ENCODE assay signal across 8 cellular contexts in the genomic region with DNA sequence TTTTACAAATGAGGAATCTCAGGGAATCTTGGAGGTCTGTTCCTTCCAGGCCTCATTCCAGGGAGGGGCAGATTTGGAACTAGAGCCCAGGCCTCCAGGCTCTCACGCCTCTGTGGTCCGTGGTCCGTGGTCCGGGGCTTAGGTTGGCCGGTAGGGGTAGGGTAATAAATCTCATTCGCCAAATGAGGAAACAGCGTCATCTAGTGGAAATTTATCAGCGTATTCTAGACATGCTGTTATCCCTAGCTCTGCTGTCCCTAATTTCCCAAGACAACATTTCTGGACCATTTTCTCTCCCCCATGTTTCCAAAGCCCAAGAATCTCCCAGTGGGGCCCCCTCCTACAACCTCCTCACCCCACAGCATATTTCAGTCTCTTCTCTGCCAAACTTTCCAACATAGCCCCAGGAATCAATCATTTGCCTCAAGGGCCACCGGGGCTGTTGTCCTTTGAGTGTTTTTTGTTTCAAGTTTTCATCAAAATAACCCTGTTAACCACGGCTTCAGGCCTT.
DNase-seq lines count a peak whose midpoint lies in the region; ATAC-seq and TF ChIP-seq lines count a peak whose summit lies in the region.

No MANE protein-coding gene starts in this region.

- H3K4me3 ChIP-seq in parathyroid adenoma (ENCODE audit: low read depth, low read length): peak overlapping the region; percentile 11

- H3K9me3 Mint-ChIP-seq in activated naive CD8-positive, alpha-beta T cell treated with anti-CD3 and anti-CD28 coated beads for 36 hours: peaks cover 1% of the 10 kb centered on the region

- no peaks in the 10 kb centered on the region for H3K36me3 Mint-ChIP-seq in activated naive CD8-positive, alpha-beta T cell treated with anti-CD3 and anti-CD28 coated beads for 36 hours

- H3K4me2 ChIP-seq in parathyroid adenoma (ENCODE audit: low read length): peak overlapping the region; percentile 27

- no peaks in the 10 kb centered on the region for H3K27me3 Mint-ChIP-seq in activated naive CD8-positive, alpha-beta T cell treated with anti-CD3 and anti-CD28 coated beads for 36 hours

- no peaks in the 10 kb centered on the region for H3K9me3 ChIP-seq in parathyroid adenoma (ENCODE audit: control insufficient read depth, low read length)

- no peak overlapping the region for H3K27ac Mint-ChIP-seq in activated naive CD8-positive, alpha-beta T cell treated with anti-CD3 and anti-CD28 coated beads for 36 hours

- H3K4me1 ChIP-seq in parathyroid adenoma: peaks cover 43% of the 10 kb centered on the region

- no peaks in the 10 kb centered on the region for H3K79me2 ChIP-seq in parathyroid adenoma

- no peak for TF ChIP-seq POLR2A in GM18505 (IDR thresholded peaks at IDR 0.05; ENCODE audit: borderline replicate concordance, extremely low read depth, insufficient read depth, insufficient read length)

- no peak overlapping the region for H3K4me3 Mint-ChIP-seq in activated naive CD8-positive, alpha-beta T cell treated with anti-CD3 and anti-CD28 coated beads for 36 hours

- peak; percentile 93 for TF ChIP-seq CTCF in parathyroid adenoma (IDR thresholded peaks at IDR 0.05)

- no peak overlapping the region for H3K9ac ChIP-seq in parathyroid adenoma

- H3K27me3 ChIP-seq in parathyroid adenoma (ENCODE audit: control insufficient read depth, insufficient read depth, low read length): no peaks in the 10 kb centered on the region

- no peaks in the 10 kb centered on the region for H3K36me3 ChIP-seq in parathyroid adenoma (ENCODE audit: control insufficient read depth, insufficient read depth, low read length)

- peak overlapping the region; percentile 70 for H3K27ac ChIP-seq in parathyroid adenoma

- intact Hi-C loops in head of caudate nucleus (cut with DNase I): loop anchor here (5.0 to 10.0 kb wide), 2 partner anchors 158 to 651 kb away; no protein-coding TSS in a partner anchor

- peak; percentile 76 for ATAC-seq in GM21528 (IDR thresholded peaks at IDR 0.05; ENCODE audit: low FRiP score, unreplicated experiment)
- no peak for ATAC-seq in GM18505 (IDR thresholded peaks at IDR 0.05; ENCODE audit: unreplicated experiment)

- peak overlapping the region; percentile 69 for H2AFZ ChIP-seq in parathyroid adenoma

- peak; percentile 78 for DNase-seq in Daoy (ENCODE audit: low read depth)
- DNase-seq in HuH-7.5 (ENCODE audit: low spot score): peak; percentile 73
- peak; percentile 8 for DNase-seq in NOMO-1 treated with dmso at 0.1 percent for 144 hours (lab: John Stamatoyannopoulos, UW; ENCODE audit: unreplicated experiment)
- DNase-seq in activated naive CD8-positive, alpha-beta T cell treated with anti-CD3 and anti-CD28 coated beads for 36 hours: peak; percentile 12
- DNase-seq in head of caudate nucleus: peak in 39 of 42 donors; percentile 7 to 86 (median 48)

- peaks cover 4% of the 10 kb centered on the region for H3K4me1 Mint-ChIP-seq in activated naive CD8-positive, alpha-beta T cell treated with anti-CD3 and anti-CD28 coated beads for 36 hours

Comparison
In these comparisons a context has a peak if more than half of its experiments do, and no peak if none do; other contexts are left out.
1. DNase-seq: peak in every context shown above with its lines; median percentile 78 in Daoy; 73 in HuH-7.5; 48 in head of caudate nucleus; 12 in activated naive CD8-positive, alpha-beta T cell treated with anti-CD3 and anti-CD28 coated beads for 36 hours; 8 in NOMO-1 treated with dmso at 0.1 percent for 144 hours.